In genomic region chr4:172127168-172127567, GRCh38 we compare ENCODE assay signal across 6 cellular contexts.
"Had no signal": no experiment of that assay in that cellular context is flagged by ENCODE, and none has a peak within 500 bp of the region (broad histone marks: within the 10 kb centered on the region; RNA-seq: fewer than 3 reads in every experiment).

No MANE protein-coding gene starts in this region.

- H2AFZ ChIP-seq: GM23338 had no signal

- H3K27ac Mint-ChIP-seq: GM23338, H9, IgD-negative memory B cell had no signal

- H3K4me3 Mint-ChIP-seq: GM23338, H9 had no signal

- ATAC-seq: GM23338, HepG2 had no signal

- H3K4me2 ChIP-seq: GM23338 had no signal

- DNase-seq: H9, HCEC 1CT had no signal

- H3K4me3 ChIP-seq: GM23338 had no signal

- H3K27me3 Mint-ChIP-seq: IgD-negative memory B cell had no signal

- H3K9me3 Mint-ChIP-seq: GM23338, H9, IgD-negative memory B cell had no signal

- H3K27ac ChIP-seq: HL-60 had no signal

- H3K4me1 Mint-ChIP-seq: GM23338, H9 had no signal
